In genomic region chr18:3653859-3654441, GRCh38 we compare ENCODE assay signal across 14 cellular contexts.
DNase-seq lines count a peak whose midpoint lies in the region; ATAC-seq and TF ChIP-seq lines count a peak whose summit lies in the region.
"Had no signal": no experiment of that assay in that cellular context is flagged by ENCODE, and none has a peak within 500 bp of the region (broad histone marks: within the 10 kb centered on the region; RNA-seq: fewer than 3 reads in every experiment).

No MANE protein-coding gene starts in this region.

- peak overlapping the region; percentile 97 for H3K27ac ChIP-seq in CD8-positive, alpha-beta memory T cell (ENCODE audit: low read depth, low read length)
- H3K27ac ChIP-seq in IMR-90 (ENCODE audit: insufficient read depth, low read length), result peak overlapping the region; percentile 78
- H3K27ac ChIP-seq in colonic mucosa, result no peak overlapping the region

- H3K4me1 Mint-ChIP-seq in CD8-positive, alpha-beta memory T cell, result peaks cover 0 to 5% (median 0%) of the 10 kb centered on the region in 3 donors
- H3K4me1 Mint-ChIP-seq in activated T-helper 1 cell treated with anti-CD3 and anti-CD28 coated beads, Interleukin-12 subunit alpha, Interleukin-12 subunit beta, Interleukin-2, Interleukin-4 antibody, amounts not matched to agents 30 ng/mL and 10 ng/mL and 1 ng/mL, durations not matched to agents 14 hours and 24 hours and 36 hours (ENCODE audit: low read depth), result peaks cover 47% of the 10 kb centered on the region

- no peak for TF ChIP-seq RAD21 in IMR-90 (IDR thresholded peaks at IDR 0.05; ENCODE audit: low read length)

- peak overlapping the region; percentile 85 for H3K18ac ChIP-seq in IMR-90 (ENCODE audit: low read depth, low read length)

- peak overlapping the region; percentile 68 to 87 for H4K8ac ChIP-seq in IMR-90 (ENCODE audit: low read depth in 2 of 2, low read length in 2 of 2)

- CTCF ChIA-PET in CD8-positive, alpha-beta memory T cell (lab: Charles Lee), result interaction anchor here (2.9 kb wide), 1 partner anchor 12 kb away, joined by 20 read pairs; no protein-coding TSS in a partner anchor
- CTCF ChIA-PET in IMR-90 (lab: Yijun Ruan, JAX), result interaction anchor here (0.6 to 1.3 kb wide), 3 partner anchors 12 to 389 kb away, joined by 3 read pairs; no protein-coding TSS in a partner anchor

- no peaks in the 10 kb centered on the region for H3K9me3 ChIP-seq in CD8-positive, alpha-beta memory T cell (ENCODE audit: low read length)
- no peaks in the 10 kb centered on the region for H3K9me3 ChIP-seq in IMR-90 (ENCODE audit: control insufficient read depth, insufficient read depth, low read length)
- no peaks in the 10 kb centered on the region for H3K9me3 ChIP-seq in colonic mucosa
- H3K9me3 ChIP-seq: BLaER1 treated with 17β-estradiol and CSF1 and Interleukin-3, amounts not matched to agents 10 nM and 100 nM had no signal

- H3K4me1 ChIP-seq in CD8-positive, alpha-beta memory T cell (ENCODE audit: insufficient read depth, low read length), result no peaks in the 10 kb centered on the region
- H3K4me1 ChIP-seq in IMR-90 (ENCODE audit: control insufficient read depth, insufficient read depth, low read length) (peaks cover 25% of the 10 kb centered on the region), colonic mucosa (peaks cover 11% of the 10 kb centered on the region)

- H2BK15ac ChIP-seq in IMR-90 (ENCODE audit: low read depth, low read length), result peak overlapping the region; percentile 96; the same call in 2 of the 3 replicates

- peak overlapping the region; percentile 92 for H2AK5ac ChIP-seq in IMR-90 (ENCODE audit: low read depth, low read length)

- POLR2A ChIA-PET in CD8-positive, alpha-beta memory T cell (lab: Charles Lee), result no interaction called here
- POLR2A ChIA-PET in IMR-90 (lab: Charles Lee; ENCODE audit: unreplicated experiment), result interaction anchor here (1.9 kb wide), 1 partner anchor 50 kb away, joined by 6 read pairs; no protein-coding TSS in a partner anchor

- no peaks in the 10 kb centered on the region for H3K36me3 ChIP-seq in CD8-positive, alpha-beta memory T cell (ENCODE audit: insufficient read depth, low read length)
- H3K36me3 ChIP-seq in IMR-90 (ENCODE audit: control insufficient read depth, insufficient read depth, low read length), result no peaks in the 10 kb centered on the region
- H3K36me3 ChIP-seq in colonic mucosa, result no peaks in the 10 kb centered on the region
- H3K36me3 ChIP-seq: BLaER1 treated with 17β-estradiol and CSF1 and Interleukin-3, amounts not matched to agents 10 nM and 100 nM had no signal

- peak overlapping the region; percentile 95 for H4K5ac ChIP-seq in IMR-90 (ENCODE audit: low read depth, low read length)

- intact Hi-C loops in IMR-90 (cut with micrococcal nuclease) (loop anchor here (1.0 to 5.0 kb wide), 3 partner anchors 50 to 202 kb away; partner anchors contain the start of gene TGIF1), colonic mucosa (cut with DNase I) (no loop called here)
- intact Hi-C loops in activated T-helper 1 cell treated with anti-CD3 and anti-CD28 coated beads, Interleukin-12 subunit alpha, Interleukin-12 subunit beta, Interleukin-2, Interleukin-4 antibody, amounts not matched to agents 30 ng/mL and 10 ng/mL and 1 ng/mL, durations not matched to agents 14 hours and 24 hours and 36 hours (cut with micrococcal nuclease), result loop anchor here (1.0 to 5.0 kb wide), 4 partner anchors 8 to 127 kb away; no protein-coding TSS in a partner anchor

- DNase-seq in CD8-positive, alpha-beta memory T cell, result no peak
- DNase-seq in IMR-90 (no peak), islet precursor cell (peak; percentile 66), epidermal melanocyte (ENCODE audit: insufficient read length, low spot score) (no peak), superior temporal gyrus (ENCODE audit: extremely low spot score) (no peak), colonic mucosa (no peak)
- no peak for DNase-seq in activated T-helper 1 cell treated with anti-CD3 and anti-CD28 coated beads, Interleukin-12 subunit alpha, Interleukin-12 subunit beta, Interleukin-2, Interleukin-4 antibody, amounts not matched to agents 30 ng/mL and 10 ng/mL and 1 ng/mL, durations not matched to agents 14 hours and 24 hours and 36 hours (ENCODE audit: low spot score)
- no peak for DNase-seq in activated CD4-positive, alpha-beta T cell treated with anti-CD3 and anti-CD28 coated beads for 4 hours
- DNase-seq: effector memory CD4-positive, alpha-beta T cell; kidney; retina; stimulated activated CD4-positive, alpha-beta T cell treated with anti-CD3 and anti-CD28 coated beads, Interleukin-4, amount 100 ng/mL, for 4 hours; stimulated activated naive CD4-positive, alpha-beta T cell had no signal

- no peak for TF ChIP-seq CTCF in IMR-90 (conservative IDR thresholded peaks at IDR 0.05; ENCODE audit: low read depth, low read length)
- no peak for TF ChIP-seq CTCF in colonic mucosa (IDR thresholded peaks at IDR 0.05)

- peak overlapping the region; percentile 72 for H2AFZ ChIP-seq in IMR-90 (replicated peaks; ENCODE audit: low read length, poor library complexity)

- H3K23ac ChIP-seq in IMR-90 (ENCODE audit: low read depth, low read length), result peak overlapping the region; percentile 86

- no peaks in the 10 kb centered on the region for H3K27me3 ChIP-seq in CD8-positive, alpha-beta memory T cell (ENCODE audit: insufficient read depth, low read length, poor library complexity, severe bottlenecking)
- no peaks in the 10 kb centered on the region for H3K27me3 ChIP-seq in IMR-90 (ENCODE audit: control insufficient read depth, insufficient read depth, low read length)
- H3K27me3 ChIP-seq in colonic mucosa, result no peaks in the 10 kb centered on the region
- H3K27me3 ChIP-seq: BLaER1 treated with 17β-estradiol and CSF1 and Interleukin-3, amounts not matched to agents 10 nM and 100 nM had no signal

- peak overlapping the region; percentile 93 for H2BK20ac ChIP-seq in IMR-90 (ENCODE audit: low read depth, low read length)

- ATAC-seq in IMR-90 (ENCODE audit: low read depth), result no peak

- H3K14ac ChIP-seq in IMR-90 (replicated peaks; ENCODE audit: low read depth, low read length), result peak overlapping the region; percentile 85

- 63% methylated on average over 4 of the region's 12 CpGs; no CpG with 5 or more reads in 1 of the 2 experiments for WGBS in IMR-90 (ENCODE audit: extremely low coverage in 2 of 2, insufficient read length in 1 of 2), 2 experiments

- H2BK5ac ChIP-seq in IMR-90 (ENCODE audit: low read depth, low read length, poor library complexity, severe bottlenecking), result peak overlapping the region; percentile 93

- peak overlapping the region; percentile 36; the same call in 1 of the 2 replicates for H3K4me2 ChIP-seq in IMR-90 (ENCODE audit: low read depth, low read length)

- peak overlapping the region; percentile 51 for H2AK9ac ChIP-seq in IMR-90 (replicated peaks; ENCODE audit: low read depth, low read length, poor library complexity)

- peak overlapping the region; percentile 71 for H3K4ac ChIP-seq in IMR-90 (ENCODE audit: low read depth, low read length)

- H3K9me1 ChIP-seq in IMR-90 (ENCODE audit: insufficient read depth, low read length), result peaks cover 15% of the 10 kb centered on the region

- peaks cover 7 to 22% of the 10 kb centered on the region in 2 experiments; a peak in 3 of 4 replicates for H3K79me1 ChIP-seq in IMR-90 (ENCODE audit: low read depth in 1 of 2, low read length in 2 of 2)

- H3K27me3 Mint-ChIP-seq in CD8-positive, alpha-beta memory T cell, result peaks cover 0 to 4% of the 10 kb centered on the region in 2 donors
- H3K27me3 Mint-ChIP-seq in activated T-helper 1 cell treated with anti-CD3 and anti-CD28 coated beads, Interleukin-12 subunit alpha, Interleukin-12 subunit beta, Interleukin-2, Interleukin-4 antibody, amounts not matched to agents 30 ng/mL and 10 ng/mL and 1 ng/mL, durations not matched to agents 14 hours and 24 hours and 36 hours (ENCODE audit: insufficient read depth), result peaks cover 2% of the 10 kb centered on the region

- H4K91ac ChIP-seq in IMR-90 (ENCODE audit: insufficient read depth, low read depth, low read length), result peak overlapping the region; percentile 92

- peak overlapping the region; percentile 43; the same call in 1 of the 2 replicates for H3K9ac ChIP-seq in IMR-90 (ENCODE audit: low read depth, low read length)
- H3K9ac ChIP-seq in colonic mucosa (ENCODE audit: low read depth in 2 of 2, low read length in 2 of 2), result peak overlapping the region in 1 of 2 donors; percentile 15
- H3K9ac ChIP-seq: BLaER1 treated with 17β-estradiol and CSF1 and Interleukin-3, amounts not matched to agents 10 nM and 100 nM had no signal

- no peaks in the 10 kb centered on the region for H3K9me3 Mint-ChIP-seq in CD8-positive, alpha-beta memory T cell
- H3K9me3 Mint-ChIP-seq in activated T-helper 1 cell treated with anti-CD3 and anti-CD28 coated beads, Interleukin-12 subunit alpha, Interleukin-12 subunit beta, Interleukin-2, Interleukin-4 antibody, amounts not matched to agents 30 ng/mL and 10 ng/mL and 1 ng/mL, durations not matched to agents 14 hours and 24 hours and 36 hours, result peaks cover 6% of the 10 kb centered on the region

- TF ChIP-seq POLR2A in IMR-90 (IDR thresholded peaks at IDR 0.05; ENCODE audit: low read depth, low read length), result no peak

- H4K20me1 ChIP-seq in IMR-90 (ENCODE audit: insufficient read depth, low read length), result no peaks in the 10 kb centered on the region
- H4K20me1 ChIP-seq: BLaER1 treated with 17β-estradiol and CSF1 and Interleukin-3, amounts not matched to agents 10 nM and 100 nM had no signal

- H3K4me3 ChIP-seq in CD8-positive, alpha-beta memory T cell (ENCODE audit: low read length), result no peak overlapping the region
- no peak overlapping the region for H3K4me3 ChIP-seq in IMR-90 (ENCODE audit: insufficient read depth, low read depth, low read length)
- no peak overlapping the region for H3K4me3 ChIP-seq in colonic mucosa
- H3K4me3 ChIP-seq: BLaER1 treated with 17β-estradiol and CSF1 and Interleukin-3, amounts not matched to agents 10 nM and 100 nM had no signal

- peak overlapping the region; percentile 41; the same call in 1 of the 2 replicates for H3K56ac ChIP-seq in IMR-90 (ENCODE audit: extremely low read depth, insufficient read depth, low read length)

- peak overlapping the region; percentile 90 for H2BK120ac ChIP-seq in IMR-90 (ENCODE audit: low read depth, low read length)

- peak overlapping the region in 2 of 8 donors; percentile 29 to 90 for H3K27ac Mint-ChIP-seq in CD8-positive, alpha-beta memory T cell
- peak overlapping the region; percentile 76 for H3K27ac Mint-ChIP-seq in activated T-helper 1 cell treated with anti-CD3 and anti-CD28 coated beads, Interleukin-12 subunit alpha, Interleukin-12 subunit beta, Interleukin-2, Interleukin-4 antibody, amounts not matched to agents 30 ng/mL and 10 ng/mL and 1 ng/mL, durations not matched to agents 14 hours and 24 hours and 36 hours

- dilution Hi-C loops in IMR-90 (cut with HindIII; ENCODE audit: low sequenced_read_pairs, unreplicated experiment), result no loop called here

- H3K36me3 Mint-ChIP-seq in CD8-positive, alpha-beta memory T cell, result no peaks in the 10 kb centered on the region
- H3K36me3 Mint-ChIP-seq in activated T-helper 1 cell treated with anti-CD3 and anti-CD28 coated beads, Interleukin-12 subunit alpha, Interleukin-12 subunit beta, Interleukin-2, Interleukin-4 antibody, amounts not matched to agents 30 ng/mL and 10 ng/mL and 1 ng/mL, durations not matched to agents 14 hours and 24 hours and 36 hours (ENCODE audit: low read depth), result peaks cover 7% of the 10 kb centered on the region

- in situ Hi-C loops in IMR-90 (cut with MboI; ENCODE audit: low sequenced_read_pairs), result no loop called here

- no peak overlapping the region for H3K4me3 Mint-ChIP-seq in CD8-positive, alpha-beta memory T cell
- H3K4me3 Mint-ChIP-seq in activated T-helper 1 cell treated with anti-CD3 and anti-CD28 coated beads, Interleukin-12 subunit alpha, Interleukin-12 subunit beta, Interleukin-2, Interleukin-4 antibody, amounts not matched to agents 30 ng/mL and 10 ng/mL and 1 ng/mL, durations not matched to agents 14 hours and 24 hours and 36 hours, result no peak overlapping the region

- no TSS peak for BruUV-seq in IMR-90 (replicated peaks; lab: Mats Ljungman, UMichigan)
